Comparison of ENCODE assay signal across 9 cellular contexts in the genomic region with DNA sequence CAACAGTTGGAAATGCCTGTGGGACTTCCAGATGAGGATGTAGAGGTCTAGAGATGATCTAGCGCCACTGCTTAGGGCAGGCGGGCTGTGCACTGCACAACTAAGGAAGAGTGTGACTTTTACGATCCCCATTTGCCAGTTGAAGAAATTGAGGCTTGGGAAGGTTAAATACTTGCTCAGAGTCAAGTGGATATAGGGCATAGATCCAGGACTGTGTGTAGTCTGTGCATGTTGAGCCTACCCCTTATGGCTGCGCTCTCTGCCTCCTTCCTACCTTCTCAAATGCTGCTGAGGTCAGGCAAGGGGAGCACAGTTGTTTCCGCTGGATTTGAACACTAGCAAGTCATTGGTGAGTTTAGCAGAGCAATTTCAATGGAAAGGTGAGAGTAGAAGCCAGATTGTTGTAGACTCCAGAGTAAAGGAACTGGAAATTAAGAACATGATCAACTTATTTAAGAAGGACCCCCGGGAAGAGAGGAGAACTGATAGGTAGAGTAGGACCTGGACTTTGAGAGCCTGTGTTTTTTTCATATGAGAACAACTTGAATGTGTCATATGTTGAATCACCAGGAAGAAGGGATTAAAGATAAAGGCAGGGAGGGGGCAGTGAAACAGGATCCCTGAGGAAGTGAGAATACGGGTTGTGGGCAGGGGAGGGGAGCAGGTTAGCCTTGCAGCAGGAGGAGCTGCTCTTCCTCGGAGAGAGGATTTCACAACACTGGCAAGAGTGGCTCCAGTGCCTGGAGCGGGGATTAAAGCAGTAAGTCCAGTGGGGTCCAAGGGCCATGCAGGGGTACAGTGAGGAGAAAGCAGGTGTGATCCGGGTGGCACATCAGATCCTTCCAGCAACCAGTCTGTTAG. TPM values are rescaled to one million over a fixed set of nuclear protein-coding genes. Genes with fewer than 3 reads are reported as not detected.
DNase-seq lines count a peak whose midpoint lies in the region; ATAC-seq and TF ChIP-seq lines count a peak whose summit lies in the region.
"Had no signal": no experiment of that assay in that cellular context is flagged by ENCODE, and none has a peak within 500 bp of the region (broad histone marks: within the 10 kb centered on the region; RNA-seq: fewer than 3 reads in every experiment).

No MANE protein-coding gene starts in this region.

- H3K4me1 Mint-ChIP-seq in naive thymus-derived CD4-positive, alpha-beta T cell: peaks cover 56 to 80% (median 76%) of the 10 kb centered on the region in 7 donors

- H3K36me3 Mint-ChIP-seq in naive thymus-derived CD4-positive, alpha-beta T cell: peaks cover 0 to 45% (median 19%) of the 10 kb centered on the region in 5 donors
- H3K36me3 Mint-ChIP-seq in activated naive CD4-positive, alpha-beta T cell treated with anti-CD3 and anti-CD28 coated beads, Interleukin-2, amount 50 U/mL, for 72 hours: peaks cover 5 to 6% of the 10 kb centered on the region in 2 donors

- H3K27ac ChIP-seq in brain microvascular endothelial cell: peak overlapping the region; percentile 95
- peak overlapping the region; percentile 83 for H3K27ac ChIP-seq in naive thymus-derived CD4-positive, alpha-beta T cell (ENCODE audit: low read depth, low read length)
- H3K27ac ChIP-seq: VCaP had no signal

- peak; percentile 11 for DNase-seq in GF-D8 (lab: John Stamatoyannopoulos, UW)
- DNase-seq in NCI-H2196 treated with DMSO at 0.1 percent for 48 hours (lab: John Stamatoyannopoulos, UW; ENCODE audit: unreplicated experiment): peak; percentile 55
- peak; percentile 89 for DNase-seq in brain microvascular endothelial cell
- no peak for DNase-seq in naive thymus-derived CD4-positive, alpha-beta T cell
- no peak for DNase-seq in GM10266 (ENCODE audit: extremely low spot score)
- no peak for DNase-seq in NCI-H1436 treated with DMSO at 0.1 percent for 48 hours (lab: John Stamatoyannopoulos, UW)
- DNase-seq in activated naive CD4-positive, alpha-beta T cell treated with anti-CD3 and anti-CD28 coated beads, Interleukin-2, amount 50 U/mL, for 72 hours (ENCODE audit: low spot score in 2 of 2): no peak
- DNase-seq in activated CD4-positive, alpha-beta T cell treated with anti-CD3 and anti-CD28 coated beads for 48 hours: no peak

- no peaks in the 10 kb centered on the region for H3K9me3 Mint-ChIP-seq in naive thymus-derived CD4-positive, alpha-beta T cell
- H3K9me3 Mint-ChIP-seq in activated naive CD4-positive, alpha-beta T cell treated with anti-CD3 and anti-CD28 coated beads, Interleukin-2, amount 50 U/mL, for 72 hours: no peaks in the 10 kb centered on the region

- no peaks in the 10 kb centered on the region for H3K9me3 ChIP-seq in naive thymus-derived CD4-positive, alpha-beta T cell (ENCODE audit: control insufficient read depth in 2 of 3, low read length in 3 of 3)

- no peaks in the 10 kb centered on the region for H3K27me3 Mint-ChIP-seq in naive thymus-derived CD4-positive, alpha-beta T cell

- POLR2A ChIA-PET in naive thymus-derived CD4-positive, alpha-beta T cell (lab: Charles Lee): interaction anchor here (4.2 kb wide), 1 partner anchor 13 kb away, joined by 38 read pairs; no protein-coding TSS in a partner anchor

- no peaks in the 10 kb centered on the region for H3K27me3 ChIP-seq in brain microvascular endothelial cell (replicated peaks)
- no peaks in the 10 kb centered on the region for H3K27me3 ChIP-seq in naive thymus-derived CD4-positive, alpha-beta T cell (ENCODE audit: control insufficient read depth in 2 of 2, insufficient read depth in 2 of 2, low read length in 2 of 2)

- in situ Hi-C loops in brain microvascular endothelial cell (cut with HindIII; ENCODE audit: low pct_ligation_motif_present, low sequenced_read_pairs): no loop called here

- ATAC-seq in naive thymus-derived CD4-positive, alpha-beta T cell: no peak
- no peak for ATAC-seq in activated naive CD4-positive, alpha-beta T cell treated with anti-CD3 and anti-CD28 coated beads, Interleukin-2, amount 50 U/mL, for 72 hours

- intact Hi-C loops in naive thymus-derived CD4-positive, alpha-beta T cell (cut with micrococcal nuclease): loop anchor here (1.0 to 10.0 kb wide), 8 partner anchors 17 to 1970 kb away; partner anchors contain the start of genes NVL (in 2 of the 2), AIDA (in 1 of the 2), BROX (in 1 of the 2) and DEGS1 (in 1 of the 2)

- H3K4me3 Mint-ChIP-seq in naive thymus-derived CD4-positive, alpha-beta T cell: peak overlapping the region; percentile 25 to 89 (median 71)

- CTCF ChIA-PET in naive thymus-derived CD4-positive, alpha-beta T cell (lab: Charles Lee): interaction anchor here (2.0 to 2.1 kb wide), 2 partner anchors 32 to 34 kb away, joined by 6 to 9 read pairs; no protein-coding TSS in a partner anchor

- H3K36me3 ChIP-seq in brain microvascular endothelial cell (replicated peaks): peaks cover 62% of the 10 kb centered on the region
- H3K36me3 ChIP-seq in naive thymus-derived CD4-positive, alpha-beta T cell (ENCODE audit: control insufficient read depth in 2 of 3, insufficient read depth in 3 of 3, low read length in 3 of 3): peaks cover 0 to 15% (median 8%) of the 10 kb centered on the region in 3 experiments

- H3K4me3 ChIP-seq in brain microvascular endothelial cell (ENCODE audit: low read depth, low read length): peak overlapping the region; percentile 97
- peak overlapping the region; percentile 4 for H3K4me3 ChIP-seq in naive thymus-derived CD4-positive, alpha-beta T cell (ENCODE audit: low read length)

- peak; percentile 8 for TF ChIP-seq CTCF in brain microvascular endothelial cell (IDR thresholded peaks at IDR 0.05; ENCODE audit: low read depth, low read length, missing control alignments)
- no peak for TF ChIP-seq CTCF in GM10266 (IDR thresholded peaks at IDR 0.05; ENCODE audit: control insufficient read depth, insufficient read depth, low read depth, missing control alignments)

- H3K4me1 ChIP-seq in naive thymus-derived CD4-positive, alpha-beta T cell (ENCODE audit: control insufficient read depth in 2 of 2, insufficient read depth in 2 of 2, low read length in 2 of 2): peaks cover 65 to 67% of the 10 kb centered on the region in 2 donors

- peak overlapping the region; percentile 80 to 95 (median 90) for H3K27ac Mint-ChIP-seq in naive thymus-derived CD4-positive, alpha-beta T cell
- peak overlapping the region in 1 of 2 donors; percentile 8 for H3K27ac Mint-ChIP-seq in activated naive CD4-positive, alpha-beta T cell treated with anti-CD3 and anti-CD28 coated beads, Interleukin-2, amount 50 U/mL, for 72 hours

RNA-seq across cellular contexts. Expression of gene CAPN2, which starts 2.7 kb away (rescaled TPM):
- 100 to 1,000 TPM in 3 of 5 experiments, 10 to 100 TPM in 2; 86.1 to 195 (median 117) TPM for total RNA-seq in naive thymus-derived CD4-positive, alpha-beta T cell
- 10 to 100 TPM; 57.6 to 96.2 TPM for polyA plus RNA-seq in naive thymus-derived CD4-positive, alpha-beta T cell
- 10 to 100 TPM in 1 of 2 donors, 1 to 10 TPM in 1; 7.0 to 36.8 TPM for total RNA-seq in activated naive CD4-positive, alpha-beta T cell treated with anti-CD3 and anti-CD28 coated beads, Interleukin-2, amount 50 U/mL, for 72 hours

RNA-seq across cellular contexts. Expression of gene CAPN8, which starts 49.6 kb away (rescaled TPM):
- 1 to 10 TPM in 1 of 5 experiments, under 1 TPM in 1, not detected in 3; 0.21 to 1.2 TPM for total RNA-seq in naive thymus-derived CD4-positive, alpha-beta T cell
- not detected for polyA plus RNA-seq in naive thymus-derived CD4-positive, alpha-beta T cell
- not detected for total RNA-seq in activated naive CD4-positive, alpha-beta T cell treated with anti-CD3 and anti-CD28 coated beads, Interleukin-2, amount 50 U/mL, for 72 hours

Comparison
In these comparisons a context has a peak if more than half of its experiments do, and no peak if none do; other contexts are left out.
1. DNase-seq: peak in GF-D8 (single experiment), NCI-H2196 treated with DMSO at 0.1 percent for 48 hours (single experiment) and brain microvascular endothelial cell (single experiment); none in naive thymus-derived CD4-positive, alpha-beta T cell (0 of 9), GM10266 (single experiment), NCI-H1436 treated with DMSO at 0.1 percent for 48 hours (single experiment), activated naive CD4-positive, alpha-beta T cell treated with anti-CD3 and anti-CD28 coated beads, Interleukin-2, amount 50 U/mL, for 72 hours (0 of 2) and activated CD4-positive, alpha-beta T cell treated with anti-CD3 and anti-CD28 coated beads for 48 hours (single experiment).